In the genomic region with DNA sequence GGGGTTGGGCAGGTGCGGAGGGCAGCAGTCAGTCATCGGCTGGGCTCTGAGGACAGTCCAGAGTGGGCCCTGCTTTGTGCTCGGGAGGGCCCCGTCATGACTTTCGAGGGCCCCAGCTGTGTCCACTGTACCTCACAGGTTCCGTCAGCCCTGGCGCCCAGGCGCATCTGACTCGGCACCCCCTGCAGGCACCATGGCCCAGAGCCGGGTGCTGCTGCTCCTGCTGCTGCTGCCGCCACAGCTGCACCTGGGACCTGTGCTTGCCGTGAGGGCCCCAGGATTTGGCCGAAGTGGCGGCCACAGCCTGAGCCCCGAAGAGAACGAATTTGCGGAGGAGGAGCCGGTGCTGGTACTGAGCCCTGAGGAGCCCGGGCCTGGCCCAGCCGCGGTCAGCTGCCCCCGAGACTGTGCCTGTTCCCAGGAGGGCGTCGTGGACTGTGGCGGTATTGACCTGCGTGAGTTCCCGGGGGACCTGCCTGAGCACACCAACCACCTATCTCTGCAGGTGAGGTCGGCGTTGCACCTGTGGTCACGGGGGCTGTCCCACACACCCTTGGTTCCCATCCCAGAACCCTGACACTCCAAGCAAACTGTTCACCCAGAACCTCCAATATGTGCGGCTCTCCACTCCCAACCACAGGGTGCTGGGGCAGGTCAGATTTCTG, we compare ENCODE assay signal across 14 cellular contexts. TPM values are rescaled to one million over a fixed set of nuclear protein-coding genes. Genes with fewer than 3 reads are reported as not detected.
DNase-seq lines count a peak whose midpoint lies in the region; ATAC-seq lines count a peak whose summit lies in the region.
"Had no signal": no experiment of that assay in that cellular context is flagged by ENCODE, and none has a peak within 500 bp of the region (broad histone marks: within the 10 kb centered on the region; RNA-seq: fewer than 3 reads in every experiment).

No MANE protein-coding gene starts in this region.

- CTCF ChIA-PET in activated CD4-positive, alpha-beta memory T cell treated with anti-CD3 and anti-CD28 coated beads for 36 hours (lab: Charles Lee) = no interaction called here

- H3K36me3 Mint-ChIP-seq in activated T-cell treated with anti-CD3 and anti-CD28 coated beads, Interleukin-2, amount 50 U/mL, for 24 hours (ENCODE audit: low read depth) = no peaks in the 10 kb centered on the region
- H3K36me3 Mint-ChIP-seq in activated T-cell treated with anti-CD3 and anti-CD28 coated beads, Interleukin-2, amount 50 U/mL, for 4 hours (ENCODE audit: insufficient read depth) = no peaks in the 10 kb centered on the region
- no peaks in the 10 kb centered on the region for H3K36me3 Mint-ChIP-seq in activated CD4-positive, alpha-beta memory T cell treated with anti-CD3 and anti-CD28 coated beads for 36 hours
- H3K36me3 Mint-ChIP-seq: naive thymus-derived CD8-positive, alpha-beta T cell had no signal

- H3K4me3 Mint-ChIP-seq in activated T-cell treated with anti-CD3 and anti-CD28 coated beads, Interleukin-2, amount 50 U/mL, for 24 hours = no peak overlapping the region
- H3K4me3 Mint-ChIP-seq in activated T-cell treated with anti-CD3 and anti-CD28 coated beads, Interleukin-2, amount 50 U/mL, for 4 hours = no peak overlapping the region
- H3K4me3 Mint-ChIP-seq in activated CD4-positive, alpha-beta memory T cell treated with anti-CD3 and anti-CD28 coated beads for 36 hours = no peak overlapping the region
- H3K4me3 Mint-ChIP-seq: naive thymus-derived CD8-positive, alpha-beta T cell had no signal

- H3K9me3 Mint-ChIP-seq in activated T-cell treated with anti-CD3 and anti-CD28 coated beads, Interleukin-2, amount 50 U/mL, for 24 hours = no peaks in the 10 kb centered on the region
- no peaks in the 10 kb centered on the region for H3K9me3 Mint-ChIP-seq in activated T-cell treated with anti-CD3 and anti-CD28 coated beads, Interleukin-2, amount 50 U/mL, for 4 hours
- H3K9me3 Mint-ChIP-seq in activated CD4-positive, alpha-beta memory T cell treated with anti-CD3 and anti-CD28 coated beads for 36 hours = no peaks in the 10 kb centered on the region
- H3K9me3 Mint-ChIP-seq: naive thymus-derived CD8-positive, alpha-beta T cell had no signal

- POLR2A ChIA-PET in activated CD4-positive, alpha-beta memory T cell treated with anti-CD3 and anti-CD28 coated beads for 36 hours (lab: Charles Lee) = no interaction called here

- H3K4me1 Mint-ChIP-seq in activated T-cell treated with anti-CD3 and anti-CD28 coated beads, Interleukin-2, amount 50 U/mL, for 24 hours (ENCODE audit: low read depth) = no peaks in the 10 kb centered on the region
- no peaks in the 10 kb centered on the region for H3K4me1 Mint-ChIP-seq in activated T-cell treated with anti-CD3 and anti-CD28 coated beads, Interleukin-2, amount 50 U/mL, for 4 hours (ENCODE audit: low read depth)
- no peaks in the 10 kb centered on the region for H3K4me1 Mint-ChIP-seq in activated CD4-positive, alpha-beta memory T cell treated with anti-CD3 and anti-CD28 coated beads for 36 hours (ENCODE audit: low read depth)
- H3K4me1 Mint-ChIP-seq: naive thymus-derived CD8-positive, alpha-beta T cell had no signal

- ATAC-seq in activated T-cell treated with anti-CD3 and anti-CD28 coated beads, Interleukin-2, amount 50 U/mL, for 4 hours = no peak
- ATAC-seq in HG02763 (IDR thresholded peaks at IDR 0.05; ENCODE audit: unreplicated experiment) = no peak
- ATAC-seq: esophagus mucosa; naive thymus-derived CD8-positive, alpha-beta T cell had no signal

- peak; percentile 13 for DNase-seq in activated T-cell treated with anti-CD3 and anti-CD28 coated beads, Interleukin-2, amount 50 U/mL, for 24 hours
- DNase-seq in activated T-cell treated with anti-CD3 and anti-CD28 coated beads, Interleukin-2, amount 50 U/mL, for 4 hours = no peak
- peak; percentile 4 for DNase-seq in activated CD4-positive, alpha-beta memory T cell treated with anti-CD3 and anti-CD28 coated beads for 36 hours
- peak; percentile 54 for DNase-seq in islet precursor cell
- DNase-seq in stimulated activated CD8-positive, alpha-beta memory T cell treated with anti-CD3 and anti-CD28 coated beads, Interleukin-4, amount 100 ng/mL, for 48 hours = peak; percentile 12
- no peak for DNase-seq in NCI-H1105 treated with DMSO at 0.1 percent for 48 hours (lab: John Stamatoyannopoulos, UW)
- DNase-seq in NCI-H2029 (lab: John Stamatoyannopoulos, UW) = no peak
- DNase-seq: activated naive CD4-positive, alpha-beta T cell treated with anti-CD3 and anti-CD28 coated beads, Interleukin-2, amount 50 U/mL, for 16 hours; dermis blood vessel endothelial cell; HCEC 1CT; NCI-H1417 treated with DMSO at 0.1 percent for 48 hours had no signal

- H3K27ac Mint-ChIP-seq in activated T-cell treated with anti-CD3 and anti-CD28 coated beads, Interleukin-2, amount 50 U/mL, for 24 hours = no peak overlapping the region
- H3K27ac Mint-ChIP-seq in activated CD4-positive, alpha-beta memory T cell treated with anti-CD3 and anti-CD28 coated beads for 36 hours = no peak overlapping the region
- H3K27ac Mint-ChIP-seq: naive thymus-derived CD8-positive, alpha-beta T cell had no signal

- intact Hi-C loops in activated CD4-positive, alpha-beta memory T cell treated with anti-CD3 and anti-CD28 coated beads for 36 hours (cut with micrococcal nuclease) = no loop called here

- H3K27me3 Mint-ChIP-seq in activated T-cell treated with anti-CD3 and anti-CD28 coated beads, Interleukin-2, amount 50 U/mL, for 24 hours = peaks cover 11% of the 10 kb centered on the region
- peaks cover 10% of the 10 kb centered on the region for H3K27me3 Mint-ChIP-seq in activated T-cell treated with anti-CD3 and anti-CD28 coated beads, Interleukin-2, amount 50 U/mL, for 4 hours (ENCODE audit: low read depth)
- peaks cover 4% of the 10 kb centered on the region for H3K27me3 Mint-ChIP-seq in activated CD4-positive, alpha-beta memory T cell treated with anti-CD3 and anti-CD28 coated beads for 36 hours

RNA-seq across cellular contexts. Expression of gene PODN, which starts 7.8 kb away (rescaled TPM):
- total RNA-seq in activated T-cell treated with anti-CD3 and anti-CD28 coated beads, Interleukin-2, amount 50 U/mL, for 4 hours = under 1 TPM in 2 of 3 donors, not detected in 1; 0.11 to 0.23 TPM
- not detected for total RNA-seq in activated CD4-positive, alpha-beta memory T cell treated with anti-CD3 and anti-CD28 coated beads for 36 hours
- total RNA-seq: dermis blood vessel endothelial cell; naive thymus-derived CD8-positive, alpha-beta T cell had no signal

Comparison
In these comparisons a context has a peak if more than half of its experiments do, and no peak if none do; other contexts are left out.
1. DNase-seq: peak in activated T-cell treated with anti-CD3 and anti-CD28 coated beads, Interleukin-2, amount 50 U/mL, for 24 hours (single experiment), activated CD4-positive, alpha-beta memory T cell treated with anti-CD3 and anti-CD28 coated beads for 36 hours (single experiment), islet precursor cell (single experiment) and stimulated activated CD8-positive, alpha-beta memory T cell treated with anti-CD3 and anti-CD28 coated beads, Interleukin-4, amount 100 ng/mL, for 48 hours (single experiment); none in activated T-cell treated with anti-CD3 and anti-CD28 coated beads, Interleukin-2, amount 50 U/mL, for 4 hours (single experiment), NCI-H1105 treated with DMSO at 0.1 percent for 48 hours (single experiment) and NCI-H2029 (single experiment).